25 cellular contexts compared by ENCODE assay signal in the genomic region with DNA sequence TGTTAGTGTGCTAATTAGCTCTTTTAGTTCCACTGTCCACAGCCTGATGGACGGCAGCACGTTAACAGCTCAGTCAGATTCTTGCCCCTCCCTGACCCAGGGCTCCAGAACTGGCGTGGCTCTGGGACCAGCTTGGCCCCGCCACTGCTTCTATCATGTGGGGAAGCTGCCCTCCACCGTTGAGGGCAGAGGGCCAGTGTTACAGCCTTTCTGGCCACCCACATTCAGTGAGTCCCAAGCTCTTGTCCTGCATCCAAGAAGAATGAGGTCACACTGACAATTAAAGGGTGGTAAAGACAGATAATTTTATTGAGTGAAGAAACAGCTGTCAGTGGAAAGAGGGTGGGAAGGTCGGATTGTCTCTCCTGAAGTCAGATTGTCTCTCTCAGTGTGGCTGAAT. TPM values are rescaled to one million over a fixed set of nuclear protein-coding genes. Genes with fewer than 3 reads are reported as not detected.
"Had no signal": no experiment of that assay in that cellular context is flagged by ENCODE, and none has a peak within 500 bp of the region (broad histone marks: within the 10 kb centered on the region; RNA-seq: fewer than 3 reads in every experiment).

No MANE protein-coding gene starts in this region.

- H3K27me3 ChIP-seq: heart left ventricle, pancreas, stomach, transverse colon had no signal

- H3K36me3 ChIP-seq: pancreas, prostate gland, thoracic aorta, transverse colon had no signal

- FAIRE-seq: endothelial cell of umbilical vein, pancreas had no signal

- H3K9me3 ChIP-seq: pancreas, prostate gland had no signal

- H3K4me1 ChIP-seq: heart left ventricle, pancreas, prostate gland, stomach, transverse colon had no signal

- H3K4me3 ChIP-seq: coronary artery, heart left ventricle, mucosa of descending colon, pancreas, prostate gland, skin epidermis, stomach, thoracic aorta, transverse colon had no signal

- DNase-seq: effector CD4-positive, alpha-beta T cell; endodermal cell; erythroblast; heart left ventricle; hippocampal formation; mammary epithelial cell; mucosa of descending colon; occipital lobe; retina; stimulated activated CD4-positive, alpha-beta T cell treated with anti-CD3 and anti-CD28 coated beads, Interleukin-12 subunit alpha, Interleukin-12 subunit beta, amount 100 ng/mL, for 4 hours; stimulated activated naive CD4-positive, alpha-beta T cell; stomach; substantia nigra; transverse colon had no signal

- H3K27ac ChIP-seq: coronary artery, heart left ventricle, pancreas, prostate gland, skin epidermis, stomach, thoracic aorta, transverse colon had no signal

RNA-seq across cellular contexts. Expression of a gene that starts 36.9 kb away (rescaled TPM):
- total RNA-seq: chondrocyte, dermis microvascular lymphatic vessel endothelial cell, endothelial cell of umbilical vein, heart left ventricle, kidney epithelial cell, lower leg skin, mammary epithelial cell, occipital lobe, sciatic nerve had no signal
- polyA plus RNA-seq: endothelial cell of umbilical vein, heart left ventricle, mammary epithelial cell had no signal
